8 cellular contexts compared by ENCODE assay signal in genomic region chr9:37464426-37465248, GRCh38. TPM values are rescaled to one million over a fixed set of nuclear protein-coding genes. Genes with fewer than 3 reads are reported as not detected.
DNase-seq lines count a peak whose midpoint lies in the region; ATAC-seq and TF ChIP-seq lines count a peak whose summit lies in the region.

No MANE protein-coding gene starts in this region.

- ATAC-seq in GM19467 (IDR thresholded peaks at IDR 0.05; ENCODE audit: unreplicated experiment): peak; percentile 34
- ATAC-seq in HG03575 (IDR thresholded peaks at IDR 0.05; ENCODE audit: extremely low read depth, insufficient number of reproducible peaks, low FRiP score, unreplicated experiment): peak; percentile 7
- ATAC-seq in heart right ventricle: peak; percentile 39 to 76 (median 60)
- peak; percentile 45 to 57 (median 49) for ATAC-seq in psoas muscle

- DNase-seq in DMS53 treated with DMSO at 0.1 percent for 48 hours (lab: John Stamatoyannopoulos, UW; ENCODE audit: unreplicated experiment) (peak; percentile 39), SHP77 treated with DMSO at 0.1 percent for 48 hours (lab: John Stamatoyannopoulos, UW) (peak; percentile 19), heart right ventricle (peak; percentile 77), psoas muscle (peak; percentile 80 to 89), OCI-M2 (lab: John Stamatoyannopoulos, UW; ENCODE audit: unreplicated experiment) (no peak)

- 0% methylated on average over 46 to 47 of the region's 47 CpGs for WGBS in adipose tissue, 3 donors
- 0% methylated on average over 47 of the region's 47 CpGs for WGBS in heart right ventricle, 2 donors
- 0 to 1% (median 0%) methylated on average over 43 to 47 of the region's 47 CpGs for WGBS in psoas muscle, 3 donors

- TF ChIP-seq CTCF in heart right ventricle (IDR thresholded peaks at IDR 0.05) (no peak), psoas muscle (IDR thresholded peaks at IDR 0.05) (no peak)

- no peaks in the 10 kb centered on the region for H3K36me3 ChIP-seq in heart right ventricle
- no peaks in the 10 kb centered on the region for H3K36me3 ChIP-seq in psoas muscle (ENCODE audit: insufficient read depth in 1 of 2, low read depth in 1 of 2)

- H3K27ac ChIP-seq in adipose tissue (ENCODE audit: low read depth, low read length): peak overlapping the region; percentile 88
- H3K27ac ChIP-seq in heart right ventricle: peak overlapping the region; percentile 90 to 99 (median 97)
- H3K27ac ChIP-seq in psoas muscle: peak overlapping the region; percentile 99

- H3K4me3 ChIP-seq in heart right ventricle (peak overlapping the region; percentile 72 to 99 (median 88)), psoas muscle (peak overlapping the region; percentile 96)

- H3K9me3 ChIP-seq in heart right ventricle: no peaks in the 10 kb centered on the region
- no peaks in the 10 kb centered on the region for H3K9me3 ChIP-seq in psoas muscle

- H3K4me1 ChIP-seq in heart right ventricle: peaks cover 2 to 42% (median 34%) of the 10 kb centered on the region in 9 donors
- peaks cover 19% of the 10 kb centered on the region for H3K4me1 ChIP-seq in psoas muscle

- H3K27me3 ChIP-seq in heart right ventricle (no peaks in the 10 kb centered on the region), psoas muscle (ENCODE audit: insufficient read depth in 3 of 3, low read length in 2 of 3) (no peaks in the 10 kb centered on the region)

- intact Hi-C loops in heart right ventricle (cut with DNase I) (loop anchor here in 3 of 10 donors (5.0 kb wide), 2 partner anchors 37 to 42 kb away; partner anchors contain the start of gene GRHPR (in 2 of the 3)), psoas muscle (cut with DNase I) (loop anchor here (5.0 to 10.0 kb wide), 2 partner anchors 42 to 320 kb away; partner anchors contain the start of genes GRHPR (in 2 of the 2) and EXOSC3 (in 1 of the 2))

RNA-seq across cellular contexts. Expression of gene ZBTB5, which starts 0.6 kb away (rescaled TPM):
- polyA plus RNA-seq in adipose tissue (1 to 10 TPM; 3.3 to 3.9 (median 3.8) TPM), heart right ventricle (1 to 10 TPM; 2.1 to 3.9 TPM), psoas muscle (1 to 10 TPM; 2.5 to 5.3 (median 3.0) TPM)
- total RNA-seq in heart right ventricle (1 to 10 TPM; 5.4 to 7.5 (median 6.3) TPM), psoas muscle (1 to 10 TPM; 5.2 to 6.0 (median 5.3) TPM)

RNA-seq across cellular contexts. Expression of gene POLR1E, which starts 21.1 kb away (rescaled TPM):
- polyA plus RNA-seq in adipose tissue: 10 to 100 TPM; 27.7 to 30.6 (median 29.2) TPM
- total RNA-seq in heart right ventricle: 10 to 100 TPM in 9 of 10 donors, 1 to 10 TPM in 1; 8.5 to 28.8 (median 20.4) TPM
- polyA plus RNA-seq in heart right ventricle: 10 to 100 TPM in 1 of 2 donors, 1 to 10 TPM in 1; 5.0 to 16.6 TPM
- total RNA-seq in psoas muscle: 10 to 100 TPM; 17.6 to 22.5 (median 21.8) TPM
- polyA plus RNA-seq in psoas muscle: 10 to 100 TPM; 12.1 to 21.6 (median 18.1) TPM

RNA-seq across cellular contexts. Expression of gene GRHPR, which starts 42.1 kb away (rescaled TPM):
- polyA plus RNA-seq in adipose tissue: 100 to 1,000 TPM in 1 of 3 donors, 10 to 100 TPM in 2; 81.4 to 138 (median 86.8) TPM
- 100 to 1,000 TPM; 101 to 142 (median 114) TPM for total RNA-seq in heart right ventricle
- 100 to 1,000 TPM in 1 of 2 donors, 10 to 100 TPM in 1; 61.5 to 151 TPM for polyA plus RNA-seq in heart right ventricle
- 100 to 1,000 TPM in 3 of 4 donors, 10 to 100 TPM in 1; 74.7 to 111 (median 100) TPM for total RNA-seq in psoas muscle
- 100 to 1,000 TPM in 2 of 3 donors, 10 to 100 TPM in 1; 72.2 to 138 (median 105) TPM for polyA plus RNA-seq in psoas muscle

Comparison
In these comparisons a context has a peak if more than half of its experiments do, and no peak if none do; other contexts are left out.
1. ATAC-seq: peak in every context shown above with its lines; median percentile 60 in heart right ventricle; 49 in psoas muscle; 34 in GM19467; 7 in HG03575.